In genomic region chr7:120216947-120217346, GRCh38 we compare ENCODE assay signal across 26 cellular contexts. TPM values are rescaled to one million over a fixed set of nuclear protein-coding genes. Genes with fewer than 3 reads are reported as not detected.
"Had no signal": no experiment of that assay in that cellular context is flagged by ENCODE, and none has a peak within 500 bp of the region (broad histone marks: within the 10 kb centered on the region; RNA-seq: fewer than 3 reads in every experiment).

No MANE protein-coding gene starts in this region.

- H3K9ac ChIP-seq: parathyroid adenoma had no signal

- H3K9me3 ChIP-seq: neutrophil, psoas muscle, right lobe of liver, sigmoid colon, thoracic aorta, thyroid gland, tibial nerve, upper lobe of left lung, vagina had no signal

- H3K27me3 ChIP-seq: neutrophil, right lobe of liver, sigmoid colon, stomach, thyroid gland, tibial nerve, upper lobe of left lung, vagina had no signal

- H3K4me3 ChIP-seq: psoas muscle, right lobe of liver, sigmoid colon, stomach, thoracic aorta, thyroid gland, tibial nerve, upper lobe of left lung, vagina had no signal

- ATAC-seq: natural killer cell treated with Interleukin-12 subunit alpha and Interleukin-12 subunit beta and Interleukin-15 and Interleukin-18, amount 100 ng/mL, for 72 hours; psoas muscle; right cardiac atrium; right lobe of liver; stimulated activated effector memory CD8-positive, alpha-beta T cell treated with anti-CD3 and anti-CD28 coated beads, Interleukin-12 subunit alpha, Interleukin-12 subunit beta, amount 100 ng/mL, for 72 hours; stimulated activated naive B cell treated with anti-CD40 and anti-IgM and Interleukin-4, amounts not matched to agents 10 μg/mL and 1 μg/mL and 100 μg/mL, for 72 hours had no signal

- H2AFZ ChIP-seq: parathyroid adenoma had no signal

- DNase-seq: nephron progenitor cell; nucleus accumbens; posterior cingulate gyrus; psoas muscle; right cardiac atrium; right lobe of liver; sigmoid colon; small intestine; stimulated activated CD4-positive, alpha-beta T cell treated with anti-CD3 and anti-CD28 coated beads, Interleukin-15, amount 100 ng/mL, for 24 hours; stimulated activated CD4-positive, alpha-beta T cell treated with anti-CD3 and anti-CD28 coated beads, Interleukin-2, amount 100 ng/mL, for 24 hours; stimulated activated CD4-positive, alpha-beta T cell treated with anti-CD3 and anti-CD28 coated beads, Interleukin-2, amount 100 ng/mL, for 48 hours; stimulated activated CD4-positive, alpha-beta T cell treated with anti-CD3 and anti-CD28 coated beads, Interleukin-4, amount 100 ng/mL, for 24 hours; stimulated activated naive B cell treated with anti-CD40 and anti-IgM and Interleukin-4, amounts not matched to agents 10 μg/mL and 1 μg/mL and 100 μg/mL, for 72 hours; stimulated activated naive CD4-positive, alpha-beta T cell treated with Interleukin-2 at 50 U/mL for 16 hours; stomach; thyroid gland; trophoblast cell; upper lobe of left lung had no signal

- FAIRE-seq: small intestine, urothelium cell line had no signal

- H3K36me3 ChIP-seq: neutrophil, right lobe of liver, sigmoid colon, stomach, thoracic aorta, thyroid gland, tibial nerve, upper lobe of left lung, vagina had no signal

- H3K27ac ChIP-seq: neutrophil, parathyroid adenoma, psoas muscle, right lobe of liver, sigmoid colon, stomach, thoracic aorta, thyroid gland, tibial nerve, upper lobe of left lung, vagina had no signal

- H3K4me1 ChIP-seq: parathyroid adenoma, psoas muscle, right lobe of liver, sigmoid colon, stomach, thyroid gland, tibial nerve, upper lobe of left lung, vagina had no signal

RNA-seq across cellular contexts. Expression of gene KCND2, which starts 56.0 kb away (rescaled TPM):
- total RNA-seq: natural killer cell treated with Interleukin-12 subunit alpha and Interleukin-12 subunit beta and Interleukin-15 and Interleukin-18, amount 100 ng/mL, for 72 hours had no signal
